In genomic region chr10:78004215-78005026, GRCh38 we compare ENCODE assay signal across 1 cellular context.
TF ChIP-seq lines count a peak whose summit lies in the region.

No MANE protein-coding gene starts in this region.

TF ChIP-seq in SK-N-SH, 30 proteins besides CTCF, POLR2A, EP300 and RAD21 (continued from another document):
- no peak for TF ChIP-seq ZBTB33 (IDR thresholded peaks at IDR 0.05; ENCODE audit: borderline replicate concordance, low read depth)
- TF ChIP-seq POLR2AphosphoS5 (IDR thresholded peaks at IDR 0.05; ENCODE audit: low read depth, low read length): no peak
- TF ChIP-seq FOSL2 (IDR thresholded peaks at IDR 0.05; ENCODE audit: borderline replicate concordance, low read depth): no peak
- no peak for TF ChIP-seq YY1 (IDR thresholded peaks at IDR 0.05; ENCODE audit: low read depth)
- no peak for TF ChIP-seq TAF1 (IDR thresholded peaks at IDR 0.05; ENCODE audit: borderline replicate concordance, low read depth, low read length)
- TF ChIP-seq ELF1 (IDR thresholded peaks at IDR 0.05): no peak
- no peak for TF ChIP-seq RCOR1 (IDR thresholded peaks at IDR 0.05; ENCODE audit: low read length)
- TF ChIP-seq FOXM1 (IDR thresholded peaks at IDR 0.05; ENCODE audit: low read depth): no peak
- TF ChIP-seq PBX3 (IDR thresholded peaks at IDR 0.05): no peak
- TF ChIP-seq SMC3 (IDR thresholded peaks at IDR 0.05; ENCODE audit: low read depth, low read length): no peak
- TF ChIP-seq RXRA (IDR thresholded peaks at IDR 0.05; ENCODE audit: borderline replicate concordance, low read depth): no peak
- TF ChIP-seq IRF3 (IDR thresholded peaks at IDR 0.05; ENCODE audit: low read depth, low read length): no peak
